17 cellular contexts compared by ENCODE assay signal in the genomic region with DNA sequence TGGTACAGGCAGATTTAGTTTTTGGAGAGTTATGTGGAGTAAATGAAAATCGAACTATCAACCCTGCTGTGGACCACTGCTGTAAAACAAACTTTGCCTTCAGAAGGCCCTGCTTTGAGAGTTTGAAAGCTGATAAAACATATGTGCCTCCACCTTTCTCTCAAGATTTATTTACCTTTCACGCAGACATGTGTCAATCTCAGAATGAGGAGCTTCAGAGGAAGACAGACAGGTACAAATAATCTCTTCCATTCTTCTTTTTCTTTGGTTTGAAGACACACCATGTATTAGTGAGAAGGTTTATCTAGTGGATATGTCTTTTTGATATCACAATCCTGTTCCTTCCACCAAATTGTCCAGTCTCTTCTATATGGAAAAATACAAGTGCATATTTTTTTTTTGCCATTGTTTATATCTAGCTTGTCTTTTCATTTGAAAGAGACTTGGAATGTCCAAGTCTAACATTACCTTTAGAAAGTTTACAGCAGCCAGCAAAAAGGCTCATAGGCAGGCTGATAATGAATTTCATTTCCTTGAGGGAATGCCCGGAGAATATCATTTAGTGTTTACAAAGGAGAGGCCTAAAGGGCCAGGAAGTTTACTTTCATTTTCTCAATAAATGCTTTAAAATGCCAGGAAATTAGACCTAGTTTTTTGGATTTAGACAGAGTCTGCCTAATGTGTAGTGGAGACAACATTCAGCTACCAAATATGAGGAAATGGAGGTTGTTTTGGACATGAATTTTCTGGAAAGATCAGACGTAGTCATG. TPM values are rescaled to one million over a fixed set of nuclear protein-coding genes. Genes with fewer than 3 reads are reported as not detected.
DNase-seq lines count a peak whose midpoint lies in the region; ATAC-seq and TF ChIP-seq lines count a peak whose summit lies in the region.
"Had no signal": no experiment of that assay in that cellular context is flagged by ENCODE, and none has a peak within 500 bp of the region (broad histone marks: within the 10 kb centered on the region; RNA-seq: fewer than 3 reads in every experiment).

No MANE protein-coding gene starts in this region.

- H3K36me3 ChIP-seq in upper lobe of right lung = no peaks in the 10 kb centered on the region
- H3K36me3 ChIP-seq: SJCRH30, thyroid gland had no signal

- ATAC-seq in upper lobe of right lung = no peak
- ATAC-seq in GM19452 (IDR thresholded peaks at IDR 0.05; ENCODE audit: unreplicated experiment) = no peak
- ATAC-seq in HG02571 (IDR thresholded peaks at IDR 0.05; ENCODE audit: unreplicated experiment) = no peak
- ATAC-seq: left cardiac atrium had no signal

- H3K27ac ChIP-seq in VCaP (peak overlapping the region; percentile 80), upper lobe of right lung (peak overlapping the region; percentile 38)
- H3K27ac ChIP-seq: 22Rv1, SJCRH30, thyroid gland had no signal

- no peaks in the 10 kb centered on the region for H3K27me3 ChIP-seq in upper lobe of right lung
- H3K27me3 ChIP-seq: SJCRH30, thyroid gland had no signal

- peaks cover 8% of the 10 kb centered on the region for H3K4me1 ChIP-seq in upper lobe of right lung
- H3K4me1 ChIP-seq: SJCRH30, thyroid gland had no signal

- TF ChIP-seq CTCF in VCaP (conservative IDR thresholded peaks at IDR 0.05) (no peak), upper lobe of right lung (IDR thresholded peaks at IDR 0.05) (no peak)

- intact Hi-C loops in upper lobe of right lung (cut with DNase I) = no loop called here

- no peaks in the 10 kb centered on the region for H3K9me3 ChIP-seq in upper lobe of right lung
- H3K9me3 ChIP-seq: SJCRH30, thyroid gland had no signal

- DNase-seq in NCI-H510A treated with DMSO at 0.1 percent for 48 hours (lab: John Stamatoyannopoulos, UW) = peak; percentile 24
- DNase-seq in NCI-H510A (lab: John Stamatoyannopoulos, UW) = no peak
- peak; percentile 0 for DNase-seq in glomerular endothelial cell (ENCODE audit: extremely low read depth, low read depth, low spot score)
- DNase-seq in upper lobe of right lung = no peak
- no peak for DNase-seq in NAMALWA (ENCODE audit: low spot score)
- DNase-seq: Calu3, left cardiac atrium, NCI-H146, NCI-H774, nephron progenitor cell, SJCRH30, thyroid gland had no signal

- no peak overlapping the region for H3K4me3 ChIP-seq in upper lobe of right lung
- H3K4me3 ChIP-seq: SJCRH30, skin epidermis, thyroid gland had no signal

RNA-seq across cellular contexts. Expression of gene AFM, which starts 18.6 kb away (rescaled TPM):
- total RNA-seq in glomerular endothelial cell (not detected in 2 replicates), upper lobe of right lung (not detected)
- total RNA-seq: Calu3, left cardiac atrium, SJCRH30, thyroid gland had no signal

Comparison
In these comparisons a context has a peak if more than half of its experiments do, and no peak if none do; other contexts are left out.
1. DNase-seq: peak in NCI-H510A treated with DMSO at 0.1 percent for 48 hours (single experiment) and glomerular endothelial cell (single experiment); none in NCI-H510A (single experiment), upper lobe of right lung (single experiment) and NAMALWA (single experiment).